ENCODE assay signal across 1 cellular context in genomic region chr19:49874503-49875157, GRCh38.
TF ChIP-seq lines count a peak whose summit lies in the region.

No MANE protein-coding gene starts in this region.

TF ChIP-seq in HCT116, 20 proteins besides CTCF, POLR2A, EP300 and RAD21 (continued from another document):
- no peak for TF ChIP-seq REST (IDR thresholded peaks at IDR 0.05; ENCODE audit: low read depth)
- TF ChIP-seq POLR2AphosphoS5 (IDR thresholded peaks at IDR 0.05; ENCODE audit: low read depth, low read length), result no peak
- no peak for TF ChIP-seq EZH2 (IDR thresholded peaks at IDR 0.05)
- no peak for TF ChIP-seq ZFX (IDR thresholded peaks at IDR 0.05)
- TF ChIP-seq ATF3 (IDR thresholded peaks at IDR 0.05), result no peak
- no peak for TF ChIP-seq SRF (IDR thresholded peaks at IDR 0.05; ENCODE audit: low read depth)
- no peak for TF ChIP-seq MAX (IDR thresholded peaks at IDR 0.05)
- TF ChIP-seq ELF1 (IDR thresholded peaks at IDR 0.05; ENCODE audit: borderline replicate concordance, low read depth), result no peak
- TF ChIP-seq EGR1 (IDR thresholded peaks at IDR 0.05; ENCODE audit: low read depth), result no peak
- TF ChIP-seq YY1 (IDR thresholded peaks at IDR 0.05; ENCODE audit: extremely low read depth, insufficient replicate concordance, low read depth, low read length), result no peak
- TF ChIP-seq TCF7L2 (IDR thresholded peaks at IDR 0.05; ENCODE audit: borderline replicate concordance, extremely low read depth, insufficient read depth, insufficient read length), result no peak
- TF ChIP-seq FOSL1 (IDR thresholded peaks at IDR 0.05; ENCODE audit: low read depth), result no peak
- no peak for TF ChIP-seq EZH2phosphoT487 (IDR thresholded peaks at IDR 0.05; ENCODE audit: borderline replicate concordance)
- TF ChIP-seq SIN3A (IDR thresholded peaks at IDR 0.05; ENCODE audit: low read depth), result no peak
TF ChIP-seq in HCT116: peak in this region for 0.
